ENCODE assay signal across 8 cellular contexts in the genomic region with DNA sequence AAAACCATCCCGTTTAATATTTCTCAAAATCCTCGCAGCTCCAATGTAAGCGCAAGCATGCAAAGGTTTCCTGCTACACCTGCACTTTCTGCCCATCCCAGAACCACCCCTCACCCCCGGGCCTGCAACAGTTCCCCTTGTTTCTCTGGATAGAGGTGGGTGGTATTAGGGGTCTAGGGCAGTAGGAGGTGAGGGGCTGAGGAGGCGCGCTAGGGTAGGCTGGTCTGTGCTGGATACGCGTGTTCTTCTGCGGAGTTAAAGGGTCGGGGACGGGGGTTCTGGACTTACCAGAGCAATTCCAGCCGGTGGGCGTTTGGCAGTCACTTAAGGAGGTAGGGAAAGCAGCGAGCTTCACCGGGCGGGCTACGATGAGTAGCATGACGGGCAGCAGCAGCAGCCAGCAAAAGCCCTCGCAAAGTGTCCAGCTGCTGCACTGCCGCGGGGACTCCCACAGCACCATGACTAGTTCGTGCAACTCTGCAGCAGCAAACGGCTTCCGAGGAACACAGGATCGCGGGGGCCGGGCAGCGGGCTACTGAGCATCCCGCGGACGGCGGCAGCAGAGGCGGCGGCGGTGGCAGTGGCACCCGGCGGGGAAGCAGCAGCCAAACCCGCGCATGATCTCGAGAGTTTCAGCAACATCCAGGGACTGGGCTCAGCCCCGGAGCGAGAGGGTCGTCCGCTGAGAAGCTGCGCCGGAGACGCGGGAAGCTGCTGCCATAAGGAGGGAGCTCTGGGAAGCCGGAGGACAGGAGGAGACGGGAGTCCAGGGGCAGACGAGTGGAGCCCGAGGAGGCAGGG. TPM values are rescaled to one million over a fixed set of nuclear protein-coding genes. Genes with fewer than 3 reads are reported as not detected.
DNase-seq lines count a peak whose midpoint lies in the region; ATAC-seq and TF ChIP-seq lines count a peak whose summit lies in the region.

No MANE protein-coding gene starts in this region.

- H3K4me1 ChIP-seq in left ventricle myocardium inferior (peaks cover 30% of the 10 kb centered on the region), gastrocnemius medialis (peaks cover 12 to 14% of the 10 kb centered on the region in 2 donors)

- H3K36me3 ChIP-seq in left ventricle myocardium inferior (no peaks in the 10 kb centered on the region), gastrocnemius medialis (no peaks in the 10 kb centered on the region)

- H3K27me3 ChIP-seq in left ventricle myocardium inferior (ENCODE audit: low read depth) (peaks cover 99% of the 10 kb centered on the region), gastrocnemius medialis (peaks cover 55 to 69% (median 65%) of the 10 kb centered on the region in 3 donors)

- peaks cover 0 to 30% (median 13%) of the 10 kb centered on the region in 7 donors for H3K9me3 Mint-ChIP-seq in CD14-positive monocyte
- H3K9me3 Mint-ChIP-seq in activated naive CD4-positive, alpha-beta T cell treated with anti-CD3 and anti-CD28 coated beads, Interleukin-2, amount 50 U/mL, for 72 hours: no peaks in the 10 kb centered on the region

- peaks cover 59 to 67% (median 62%) of the 10 kb centered on the region in 3 donors for H3K27me3 Mint-ChIP-seq in CD14-positive monocyte (ENCODE audit: low read depth in 3 of 3)

- H3K4me1 Mint-ChIP-seq in CD14-positive monocyte: peaks cover 39% of the 10 kb centered on the region

- H3K9me3 ChIP-seq in left ventricle myocardium inferior (replicated peaks) (no peaks in the 10 kb centered on the region), gastrocnemius medialis (no peaks in the 10 kb centered on the region)

- H3K36me3 Mint-ChIP-seq in CD14-positive monocyte: peaks cover 5 to 11% of the 10 kb centered on the region in 2 donors
- no peaks in the 10 kb centered on the region for H3K36me3 Mint-ChIP-seq in activated naive CD4-positive, alpha-beta T cell treated with anti-CD3 and anti-CD28 coated beads, Interleukin-2, amount 50 U/mL, for 72 hours

- peak overlapping the region in 1 of 7 donors; percentile 10 for H3K27ac Mint-ChIP-seq in CD14-positive monocyte
- no peak overlapping the region for H3K27ac Mint-ChIP-seq in activated naive CD4-positive, alpha-beta T cell treated with anti-CD3 and anti-CD28 coated beads, Interleukin-2, amount 50 U/mL, for 72 hours

- no peak for DNase-seq in CD14-positive monocyte (ENCODE audit: low spot score)
- DNase-seq in NCI-H1105 (lab: John Stamatoyannopoulos, UW): peak; percentile 53
- DNase-seq in activated naive CD4-positive, alpha-beta T cell treated with anti-CD3 and anti-CD28 coated beads, Interleukin-2, amount 50 U/mL, for 72 hours (ENCODE audit: low spot score in 2 of 2): no peak
- DNase-seq in left ventricle myocardium inferior: peak; percentile 19
- peak; percentile 1 to 10 for DNase-seq in gastrocnemius medialis

- in situ Hi-C loops in gastrocnemius medialis (cut with MboI; ENCODE audit: low sequenced_read_pairs in 4 of 4): no loop called here

- TF ChIP-seq POLR2A in gastrocnemius medialis (IDR thresholded peaks at IDR 0.05): no peak

- peak overlapping the region; percentile 81 to 97 for H3K4me3 Mint-ChIP-seq in CD14-positive monocyte

- ATAC-seq in GM21528 (IDR thresholded peaks at IDR 0.05; ENCODE audit: low FRiP score, unreplicated experiment) (peak; percentile 32), gastrocnemius medialis (peak in 1 of 2 donors; percentile 50), HG02938 (IDR thresholded peaks at IDR 0.05; ENCODE audit: unreplicated experiment) (no peak), HG03196 (IDR thresholded peaks at IDR 0.05; ENCODE audit: unreplicated experiment) (no peak)
- peak; percentile 36 to 52 for ATAC-seq in activated naive CD4-positive, alpha-beta T cell treated with anti-CD3 and anti-CD28 coated beads, Interleukin-2, amount 50 U/mL, for 72 hours

- intact Hi-C loops in CD14-positive monocyte (cut with micrococcal nuclease): no loop called here
- intact Hi-C loops in left ventricle myocardium inferior (cut with micrococcal nuclease): no loop called here
- intact Hi-C loops in gastrocnemius medialis (cut with DNase I; ENCODE audit: low total_unique reads): no loop called here

- H3K4me3 ChIP-seq in left ventricle myocardium inferior (peak overlapping the region; percentile 61), gastrocnemius medialis (peak overlapping the region; percentile 45 to 67 (median 51))

- H3K27ac ChIP-seq in left ventricle myocardium inferior (replicated peaks) (no peak overlapping the region), gastrocnemius medialis (no peak overlapping the region)

- TF ChIP-seq CTCF in CD14-positive monocyte (IDR thresholded peaks at IDR 0.05): no peak
- no peak for TF ChIP-seq CTCF in left ventricle myocardium inferior (IDR thresholded peaks at IDR 0.05; ENCODE audit: borderline replicate concordance)
- TF ChIP-seq CTCF in gastrocnemius medialis (IDR thresholded peaks at IDR 0.05 in 4 of 5, conservative IDR thresholded peaks at IDR 0.05 in 1 of 5): no peak

RNA-seq across cellular contexts. Expression of a gene that starts 0.5 kb away (rescaled TPM):
- not detected for polyA plus RNA-seq in CD14-positive monocyte
- total RNA-seq in activated naive CD4-positive, alpha-beta T cell treated with anti-CD3 and anti-CD28 coated beads, Interleukin-2, amount 50 U/mL, for 72 hours: not detected
- 0.16 TPM for total RNA-seq in left ventricle myocardium inferior
- total RNA-seq in gastrocnemius medialis: under 1 TPM in 1 of 4 donors, not detected in 3; 0.20 TPM

Comparison
In these comparisons a context has a peak if more than half of its experiments do, and no peak if none do; other contexts are left out.
1. DNase-seq: peak in NCI-H1105 (single experiment), left ventricle myocardium inferior (single experiment) and gastrocnemius medialis (2 of 2); none in CD14-positive monocyte (single experiment) and activated naive CD4-positive, alpha-beta T cell treated with anti-CD3 and anti-CD28 coated beads, Interleukin-2, amount 50 U/mL, for 72 hours (0 of 2).
2. ATAC-seq: peak in GM21528 (single experiment) and activated naive CD4-positive, alpha-beta T cell treated with anti-CD3 and anti-CD28 coated beads, Interleukin-2, amount 50 U/mL, for 72 hours (2 of 2); none in HG02938 (single experiment) and HG03196 (single experiment).